ENCODE assay signal across 19 cellular contexts in the genomic region with DNA sequence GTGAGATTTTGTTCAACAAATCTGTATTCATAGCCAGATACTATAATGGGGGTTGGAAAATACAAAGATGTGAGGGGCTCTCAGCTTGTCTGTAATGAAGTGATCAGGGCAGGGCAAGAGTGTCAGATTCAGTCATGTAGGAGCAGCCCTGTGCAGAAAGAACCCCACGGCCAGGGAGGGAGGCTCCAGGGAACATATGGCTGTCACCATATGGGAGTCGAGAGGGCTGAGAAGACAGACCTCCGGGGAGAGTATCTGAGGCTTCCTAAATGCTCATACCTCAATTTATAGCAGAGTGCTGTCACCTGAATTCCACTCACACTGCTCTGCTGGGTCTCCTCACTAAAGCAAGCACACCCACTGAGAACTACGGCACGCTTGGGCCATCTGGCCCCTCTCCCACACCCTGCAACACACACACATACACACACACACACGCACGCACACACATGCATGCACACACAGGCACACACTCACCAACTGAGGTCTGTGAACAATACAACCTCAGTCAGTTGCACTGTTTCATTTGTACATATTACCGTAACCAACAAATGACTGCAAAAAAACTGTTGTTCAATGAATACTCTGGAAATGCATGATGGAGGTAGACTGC.
DNase-seq lines count a peak whose midpoint lies in the region; ATAC-seq and TF ChIP-seq lines count a peak whose summit lies in the region.
"Had no signal": no experiment of that assay in that cellular context is flagged by ENCODE, and none has a peak within 500 bp of the region (broad histone marks: within the 10 kb centered on the region; RNA-seq: fewer than 3 reads in every experiment).

No MANE protein-coding gene starts in this region.

- H3K36me3 Mint-ChIP-seq in activated CD4-positive, alpha-beta memory T cell treated with anti-CD3 and anti-CD28 coated beads, Interleukin-2, amount 10 ng/mL, durations not matched to agents 7 days and 5 days (ENCODE audit: low read depth) = no peaks in the 10 kb centered on the region

- no peak overlapping the region for H3K4me3 Mint-ChIP-seq in activated CD4-positive, alpha-beta memory T cell treated with anti-CD3 and anti-CD28 coated beads, Interleukin-2, amount 10 ng/mL, durations not matched to agents 7 days and 5 days
- H3K4me3 Mint-ChIP-seq: activated B cell treated with CpG ODN at 0.5 μM for 24 hours; activated T-helper 17 cell treated with anti-CD3 and anti-CD28 coated beads, Interleukin-2, amount 50 U/mL, for 72 hours; T-helper 1 cell treated with Interleukin-12 subunit alpha and Interleukin-12 subunit beta and Interleukin-4 antibody, amounts not matched to agents 30 μg/mL and 1 μg/mL, for 36 hours had no signal

- no peaks in the 10 kb centered on the region for H3K4me1 Mint-ChIP-seq in activated CD4-positive, alpha-beta memory T cell treated with anti-CD3 and anti-CD28 coated beads, Interleukin-2, amount 10 ng/mL, durations not matched to agents 7 days and 5 days
- H3K4me1 Mint-ChIP-seq: activated B cell treated with CpG ODN at 0.5 μM for 24 hours; activated T-helper 17 cell treated with anti-CD3 and anti-CD28 coated beads, Interleukin-2, amount 50 U/mL, for 72 hours had no signal

- CTCF ChIA-PET in activated CD4-positive, alpha-beta memory T cell treated with anti-CD3 and anti-CD28 coated beads, Interleukin-2, amount 10 ng/mL, durations not matched to agents 7 days and 5 days (lab: Charles Lee) = no interaction called here

- POLR2A ChIA-PET in activated CD4-positive, alpha-beta memory T cell treated with anti-CD3 and anti-CD28 coated beads, Interleukin-2, amount 10 ng/mL, durations not matched to agents 7 days and 5 days (lab: Charles Lee) = no interaction called here

- DNase-seq in NCI-H2227 (lab: John Stamatoyannopoulos, UW; ENCODE audit: unreplicated experiment) (peak; percentile 1), NCI-H2227 treated with DMSO at 0.1 percent for 48 hours (lab: John Stamatoyannopoulos, UW) (no peak), brain microvascular endothelial cell (no peak), cerebellar nuclear complex (lab: John Stamatoyannopoulos, UW) (no peak)
- no peak for DNase-seq in activated CD4-positive, alpha-beta memory T cell treated with anti-CD3 and anti-CD28 coated beads, Interleukin-2, amount 10 ng/mL, durations not matched to agents 7 days and 5 days
- DNase-seq: activated B cell treated with CpG ODN at 0.5 μM for 24 hours, BE2C, foreskin keratinocyte, NCI-H1105, NCI-H226 had no signal

- H3K27ac Mint-ChIP-seq in activated CD4-positive, alpha-beta memory T cell treated with anti-CD3 and anti-CD28 coated beads, Interleukin-2, amount 10 ng/mL, durations not matched to agents 7 days and 5 days = no peak overlapping the region
- H3K27ac Mint-ChIP-seq: activated B cell treated with CpG ODN at 0.5 μM for 24 hours; activated T-helper 17 cell treated with anti-CD3 and anti-CD28 coated beads, Interleukin-2, amount 50 U/mL, for 72 hours; T-helper 1 cell treated with Interleukin-12 subunit alpha and Interleukin-12 subunit beta and Interleukin-4 antibody, amounts not matched to agents 30 μg/mL and 1 μg/mL, for 36 hours had no signal

- peaks cover 17% of the 10 kb centered on the region for H3K9me3 Mint-ChIP-seq in activated CD4-positive, alpha-beta memory T cell treated with anti-CD3 and anti-CD28 coated beads, Interleukin-2, amount 10 ng/mL, durations not matched to agents 7 days and 5 days

- no peak for ATAC-seq in GM21515 (IDR thresholded peaks at IDR 0.05; ENCODE audit: unreplicated experiment)
- ATAC-seq in GM21723 (IDR thresholded peaks at IDR 0.05; ENCODE audit: unreplicated experiment) = no peak
- ATAC-seq: activated T-helper 17 cell treated with anti-CD3 and anti-CD28 coated beads, Interleukin-2, amount 50 U/mL, for 72 hours; foreskin keratinocyte; left lobe of liver had no signal

- H3K4me3 ChIP-seq in brain microvascular endothelial cell (ENCODE audit: low read depth, low read length) = no peak overlapping the region
- H3K4me3 ChIP-seq: thoracic aorta had no signal

- H3K27me3 ChIP-seq in brain microvascular endothelial cell (replicated peaks) = no peaks in the 10 kb centered on the region
- no peaks in the 10 kb centered on the region for H3K27me3 ChIP-seq in layer of hippocampus (ENCODE audit: control insufficient read depth, insufficient read depth, low read length)
- H3K27me3 ChIP-seq: foreskin keratinocyte had no signal

- H3K27ac ChIP-seq in brain microvascular endothelial cell = peak overlapping the region; percentile 62
- peak overlapping the region; percentile 36 for H3K27ac ChIP-seq in layer of hippocampus (ENCODE audit: low read depth, low read length)
- H3K27ac ChIP-seq: 22Rv1, foreskin keratinocyte, KMS-11, thoracic aorta had no signal

- peaks cover 3% of the 10 kb centered on the region for H3K27me3 Mint-ChIP-seq in activated CD4-positive, alpha-beta memory T cell treated with anti-CD3 and anti-CD28 coated beads, Interleukin-2, amount 10 ng/mL, durations not matched to agents 7 days and 5 days

- in situ Hi-C loops in brain microvascular endothelial cell (cut with HindIII; ENCODE audit: low pct_ligation_motif_present, low sequenced_read_pairs) = no loop called here

- no peak for TF ChIP-seq CTCF in brain microvascular endothelial cell (IDR thresholded peaks at IDR 0.05; ENCODE audit: low read depth, low read length, missing control alignments)

- H3K36me3 ChIP-seq in brain microvascular endothelial cell (replicated peaks) = no peaks in the 10 kb centered on the region
- H3K36me3 ChIP-seq: BE2C, thoracic aorta had no signal
